1 cellular context compared by ENCODE assay signal in the genomic region with DNA sequence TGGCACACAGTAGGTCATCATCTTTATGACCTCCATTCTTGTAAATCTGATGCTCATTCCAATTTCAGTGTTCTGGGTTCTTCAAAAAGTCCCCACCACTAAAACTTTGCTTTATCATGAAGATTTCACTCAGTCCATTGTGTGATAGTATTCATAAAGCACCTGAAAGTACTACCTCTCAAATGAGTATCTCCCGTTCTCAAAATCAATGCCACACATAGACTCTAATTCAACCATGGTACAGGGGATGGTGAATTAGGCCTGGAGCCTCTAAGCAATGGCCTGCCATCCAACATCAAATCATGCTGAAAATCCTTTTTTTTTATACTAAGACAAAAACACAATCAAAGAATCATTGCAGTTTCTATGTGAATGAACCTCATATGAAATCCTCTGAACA.
TF ChIP-seq lines count a peak whose summit lies in the region.

No MANE protein-coding gene starts in this region.

TF ChIP-seq in GM12878, 131 proteins besides CTCF, POLR2A, EP300 and RAD21:
- TF ChIP-seq, protein P1, sequence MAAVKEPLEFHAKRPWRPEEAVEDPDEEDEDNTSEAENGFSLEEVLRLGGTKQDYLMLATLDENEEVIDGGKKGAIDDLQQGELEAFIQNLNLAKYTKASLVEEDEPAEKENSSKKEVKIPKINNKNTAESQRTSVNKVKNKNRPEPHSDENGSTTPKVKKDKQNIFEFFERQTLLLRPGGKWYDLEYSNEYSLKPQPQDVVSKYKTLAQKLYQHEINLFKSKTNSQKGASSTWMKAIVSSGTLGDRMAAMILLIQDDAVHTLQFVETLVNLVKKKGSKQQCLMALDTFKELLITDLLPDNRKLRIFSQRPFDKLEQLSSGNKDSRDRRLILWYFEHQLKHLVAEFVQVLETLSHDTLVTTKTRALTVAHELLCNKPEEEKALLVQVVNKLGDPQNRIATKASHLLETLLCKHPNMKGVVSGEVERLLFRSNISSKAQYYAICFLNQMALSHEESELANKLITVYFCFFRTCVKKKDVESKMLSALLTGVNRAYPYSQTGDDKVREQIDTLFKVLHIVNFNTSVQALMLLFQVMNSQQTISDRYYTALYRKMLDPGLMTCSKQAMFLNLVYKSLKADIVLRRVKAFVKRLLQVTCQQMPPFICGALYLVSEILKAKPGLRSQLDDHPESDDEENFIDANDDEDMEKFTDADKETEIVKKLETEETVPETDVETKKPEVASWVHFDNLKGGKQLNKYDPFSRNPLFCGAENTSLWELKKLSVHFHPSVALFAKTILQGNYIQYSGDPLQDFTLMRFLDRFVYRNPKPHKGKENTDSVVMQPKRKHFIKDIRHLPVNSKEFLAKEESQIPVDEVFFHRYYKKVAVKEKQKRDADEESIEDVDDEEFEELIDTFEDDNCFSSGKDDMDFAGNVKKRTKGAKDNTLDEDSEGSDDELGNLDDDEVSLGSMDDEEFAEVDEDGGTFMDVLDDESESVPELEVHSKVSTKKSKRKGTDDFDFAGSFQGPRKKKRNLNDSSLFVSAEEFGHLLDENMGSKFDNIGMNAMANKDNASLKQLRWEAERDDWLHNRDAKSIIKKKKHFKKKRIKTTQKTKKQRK (IDR thresholded peaks at IDR 0.05; ENCODE audit: low read depth, low read length) = no peak
- TF ChIP-seq EED (IDR thresholded peaks at IDR 0.05; ENCODE audit: low read depth) = no peak
- TF ChIP-seq, protein P2, sequence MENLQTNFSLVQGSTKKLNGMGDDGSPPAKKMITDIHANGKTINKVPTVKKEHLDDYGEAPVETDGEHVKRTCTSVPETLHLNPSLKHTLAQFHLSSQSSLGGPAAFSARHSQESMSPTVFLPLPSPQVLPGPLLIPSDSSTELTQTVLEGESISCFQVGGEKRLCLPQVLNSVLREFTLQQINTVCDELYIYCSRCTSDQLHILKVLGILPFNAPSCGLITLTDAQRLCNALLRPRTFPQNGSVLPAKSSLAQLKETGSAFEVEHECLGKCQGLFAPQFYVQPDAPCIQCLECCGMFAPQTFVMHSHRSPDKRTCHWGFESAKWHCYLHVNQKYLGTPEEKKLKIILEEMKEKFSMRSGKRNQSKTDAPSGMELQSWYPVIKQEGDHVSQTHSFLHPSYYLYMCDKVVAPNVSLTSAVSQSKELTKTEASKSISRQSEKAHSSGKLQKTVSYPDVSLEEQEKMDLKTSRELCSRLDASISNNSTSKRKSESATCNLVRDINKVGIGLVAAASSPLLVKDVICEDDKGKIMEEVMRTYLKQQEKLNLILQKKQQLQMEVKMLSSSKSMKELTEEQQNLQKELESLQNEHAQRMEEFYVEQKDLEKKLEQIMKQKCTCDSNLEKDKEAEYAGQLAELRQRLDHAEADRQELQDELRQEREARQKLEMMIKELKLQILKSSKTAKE (IDR thresholded peaks at IDR 0.05; ENCODE audit: low read depth, poor library complexity, severe bottlenecking) = no peak
- TF ChIP-seq, protein P3, sequence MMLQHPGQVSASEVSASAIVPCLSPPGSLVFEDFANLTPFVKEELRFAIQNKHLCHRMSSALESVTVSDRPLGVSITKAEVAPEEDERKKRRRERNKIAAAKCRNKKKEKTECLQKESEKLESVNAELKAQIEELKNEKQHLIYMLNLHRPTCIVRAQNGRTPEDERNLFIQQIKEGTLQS (IDR thresholded peaks at IDR 0.05; ENCODE audit: borderline replicate concordance, extremely low read depth, low read depth, low read length) = no peak
- TF ChIP-seq SUPT20H (IDR thresholded peaks at IDR 0.05; ENCODE audit: borderline replicate concordance, control insufficient read depth, low read depth, low read length) = no peak
- TF ChIP-seq, protein P4, sequence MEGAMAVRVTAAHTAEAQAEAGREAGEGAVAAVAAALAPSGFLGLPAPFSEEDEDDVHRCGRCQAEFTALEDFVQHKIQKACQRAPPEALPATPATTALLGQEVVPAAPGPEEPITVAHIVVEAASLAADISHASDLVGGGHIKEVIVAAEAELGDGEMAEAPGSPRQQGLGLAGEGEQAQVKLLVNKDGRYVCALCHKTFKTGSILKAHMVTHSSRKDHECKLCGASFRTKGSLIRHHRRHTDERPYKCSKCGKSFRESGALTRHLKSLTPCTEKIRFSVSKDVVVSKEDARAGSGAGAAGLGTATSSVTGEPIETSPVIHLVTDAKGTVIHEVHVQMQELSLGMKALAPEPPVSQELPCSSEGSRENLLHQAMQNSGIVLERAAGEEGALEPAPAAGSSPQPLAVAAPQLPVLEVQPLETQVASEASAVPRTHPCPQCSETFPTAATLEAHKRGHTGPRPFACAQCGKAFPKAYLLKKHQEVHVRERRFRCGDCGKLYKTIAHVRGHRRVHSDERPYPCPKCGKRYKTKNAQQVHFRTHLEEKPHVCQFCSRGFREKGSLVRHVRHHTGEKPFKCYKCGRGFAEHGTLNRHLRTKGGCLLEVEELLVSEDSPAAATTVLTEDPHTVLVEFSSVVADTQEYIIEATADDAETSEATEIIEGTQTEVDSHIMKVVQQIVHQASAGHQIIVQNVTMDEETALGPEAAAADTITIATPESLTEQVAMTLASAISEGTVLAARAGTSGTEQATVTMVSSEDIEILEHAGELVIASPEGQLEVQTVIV (IDR thresholded peaks at IDR 0.05; ENCODE audit: borderline replicate concordance, partially characterized antibody) = no peak
- TF ChIP-seq, protein P5, sequence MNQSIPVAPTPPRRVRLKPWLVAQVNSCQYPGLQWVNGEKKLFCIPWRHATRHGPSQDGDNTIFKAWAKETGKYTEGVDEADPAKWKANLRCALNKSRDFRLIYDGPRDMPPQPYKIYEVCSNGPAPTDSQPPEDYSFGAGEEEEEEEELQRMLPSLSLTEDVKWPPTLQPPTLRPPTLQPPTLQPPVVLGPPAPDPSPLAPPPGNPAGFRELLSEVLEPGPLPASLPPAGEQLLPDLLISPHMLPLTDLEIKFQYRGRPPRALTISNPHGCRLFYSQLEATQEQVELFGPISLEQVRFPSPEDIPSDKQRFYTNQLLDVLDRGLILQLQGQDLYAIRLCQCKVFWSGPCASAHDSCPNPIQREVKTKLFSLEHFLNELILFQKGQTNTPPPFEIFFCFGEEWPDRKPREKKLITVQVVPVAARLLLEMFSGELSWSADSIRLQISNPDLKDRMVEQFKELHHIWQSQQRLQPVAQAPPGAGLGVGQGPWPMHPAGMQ (IDR thresholded peaks at IDR 0.05; ENCODE audit: borderline replicate concordance) = no peak
- TF ChIP-seq, protein P6, sequence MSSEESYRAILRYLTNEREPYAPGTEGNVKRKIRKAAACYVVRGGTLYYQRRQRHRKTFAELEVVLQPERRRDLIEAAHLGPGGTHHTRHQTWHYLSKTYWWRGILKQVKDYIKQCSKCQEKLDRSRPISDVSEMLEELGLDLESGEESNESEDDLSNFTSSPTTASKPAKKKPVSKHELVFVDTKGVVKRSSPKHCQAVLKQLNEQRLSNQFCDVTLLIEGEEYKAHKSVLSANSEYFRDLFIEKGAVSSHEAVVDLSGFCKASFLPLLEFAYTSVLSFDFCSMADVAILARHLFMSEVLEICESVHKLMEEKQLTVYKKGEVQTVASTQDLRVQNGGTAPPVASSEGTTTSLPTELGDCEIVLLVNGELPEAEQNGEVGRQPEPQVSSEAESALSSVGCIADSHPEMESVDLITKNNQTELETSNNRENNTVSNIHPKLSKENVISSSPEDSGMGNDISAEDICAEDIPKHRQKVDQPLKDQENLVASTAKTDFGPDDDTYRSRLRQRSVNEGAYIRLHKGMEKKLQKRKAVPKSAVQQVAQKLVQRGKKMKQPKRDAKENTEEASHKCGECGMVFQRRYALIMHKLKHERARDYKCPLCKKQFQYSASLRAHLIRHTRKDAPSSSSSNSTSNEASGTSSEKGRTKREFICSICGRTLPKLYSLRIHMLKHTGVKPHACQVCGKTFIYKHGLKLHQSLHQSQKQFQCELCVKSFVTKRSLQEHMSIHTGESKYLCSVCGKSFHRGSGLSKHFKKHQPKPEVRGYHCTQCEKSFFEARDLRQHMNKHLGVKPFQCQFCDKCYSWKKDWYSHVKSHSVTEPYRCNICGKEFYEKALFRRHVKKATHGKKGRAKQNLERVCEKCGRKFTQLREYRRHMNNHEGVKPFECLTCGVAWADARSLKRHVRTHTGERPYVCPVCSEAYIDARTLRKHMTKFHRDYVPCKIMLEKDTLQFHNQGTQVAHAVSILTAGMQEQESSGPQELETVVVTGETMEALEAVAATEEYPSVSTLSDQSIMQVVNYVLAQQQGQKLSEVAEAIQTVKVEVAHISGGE (CRISPR knock-in tag; IDR thresholded peaks at IDR 0.05) = no peak
- TF ChIP-seq, protein P7, sequence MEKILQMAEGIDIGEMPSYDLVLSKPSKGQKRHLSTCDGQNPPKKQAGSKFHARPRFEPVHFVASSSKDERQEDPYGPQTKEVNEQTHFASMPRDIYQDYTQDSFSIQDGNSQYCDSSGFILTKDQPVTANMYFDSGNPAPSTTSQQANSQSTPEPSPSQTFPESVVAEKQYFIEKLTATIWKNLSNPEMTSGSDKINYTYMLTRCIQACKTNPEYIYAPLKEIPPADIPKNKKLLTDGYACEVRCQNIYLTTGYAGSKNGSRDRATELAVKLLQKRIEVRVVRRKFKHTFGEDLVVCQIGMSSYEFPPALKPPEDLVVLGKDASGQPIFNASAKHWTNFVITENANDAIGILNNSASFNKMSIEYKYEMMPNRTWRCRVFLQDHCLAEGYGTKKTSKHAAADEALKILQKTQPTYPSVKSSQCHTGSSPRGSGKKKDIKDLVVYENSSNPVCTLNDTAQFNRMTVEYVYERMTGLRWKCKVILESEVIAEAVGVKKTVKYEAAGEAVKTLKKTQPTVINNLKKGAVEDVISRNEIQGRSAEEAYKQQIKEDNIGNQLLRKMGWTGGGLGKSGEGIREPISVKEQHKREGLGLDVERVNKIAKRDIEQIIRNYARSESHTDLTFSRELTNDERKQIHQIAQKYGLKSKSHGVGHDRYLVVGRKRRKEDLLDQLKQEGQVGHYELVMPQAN (conservative IDR thresholded peaks at IDR 0.05) = no peak
- TF ChIP-seq RFX5 (IDR thresholded peaks at IDR 0.05; ENCODE audit: low read depth, low read length) = no peak
- TF ChIP-seq ZNF274 (IDR thresholded peaks at IDR 0.05; ENCODE audit: insufficient read depth, insufficient read length) = no peak
- no peak for TF ChIP-seq SMAD5 (IDR thresholded peaks at IDR 0.05; ENCODE audit: low read depth)
- TF ChIP-seq BCL11A (IDR thresholded peaks at IDR 0.05; ENCODE audit: low read depth, low read length) = no peak
- TF ChIP-seq CEBPB (IDR thresholded peaks at IDR 0.05; ENCODE audit: borderline replicate concordance in 1 of 2, low read depth in 2 of 2, low read length in 2 of 2) = no peak
